Comparison of ENCODE assay signal across 8 cellular contexts in genomic region chr15:40762919-40763800, GRCh38. TPM values are rescaled to one million over a fixed set of nuclear protein-coding genes. Genes with fewer than 3 reads are reported as not detected.
DNase-seq lines count a peak whose midpoint lies in the region; ATAC-seq and TF ChIP-seq lines count a peak whose summit lies in the region.

No MANE protein-coding gene starts in this region.

- POLR2A ChIA-PET in A673 (lab: Charles Lee; ENCODE audit: low non-redundant PET) = no interaction called here

- peak overlapping the region; percentile 55 for H3K9ac ChIP-seq in endocrine pancreas (ENCODE audit: control insufficient read depth, insufficient read depth, low read length)

- H3K4me1 Mint-ChIP-seq in type B pancreatic cell (ENCODE audit: unreplicated experiment) = peaks cover 14% of the 10 kb centered on the region

- H3K4me1 ChIP-seq in A673 (ENCODE audit: insufficient read depth, low read length, poor library complexity, severe bottlenecking) (peaks cover 34% of the 10 kb centered on the region), endocrine pancreas (ENCODE audit: control insufficient read depth, insufficient read depth, low read length) (no peaks in the 10 kb centered on the region), mucosa of descending colon (ENCODE audit: low read depth) (peaks cover 31% of the 10 kb centered on the region)

- peak overlapping the region; percentile 45 for H3K4me3 ChIP-seq in A673 (ENCODE audit: low read depth, low read length, poor library complexity, severe bottlenecking)
- H3K4me3 ChIP-seq in endocrine pancreas (ENCODE audit: control insufficient read depth, insufficient read depth, low read length) = peak overlapping the region; percentile 19
- H3K4me3 ChIP-seq in mucosa of descending colon = peak overlapping the region; percentile 12

- no TSS peak for BruUV-seq in A673 (replicated peaks; lab: Mats Ljungman, UMichigan)

- CTCF ChIA-PET in A673 (lab: Charles Lee) = interaction anchor here (0.7 to 0.9 kb wide), 2 partner anchors 20 to 96 kb away, joined by 3 to 5 read pairs; no protein-coding TSS in a partner anchor

- no peaks in the 10 kb centered on the region for H3K9me3 Mint-ChIP-seq in type B pancreatic cell

- peak overlapping the region; percentile 66 for H3K27ac ChIP-seq in A673 (ENCODE audit: low read depth, low read length, poor library complexity, severe bottlenecking)

- no peaks in the 10 kb centered on the region for H3K36me3 Mint-ChIP-seq in type B pancreatic cell

- H3K27me3 ChIP-seq in A673 (replicated peaks; ENCODE audit: insufficient read depth, low read depth, low read length, poor library complexity) (no peaks in the 10 kb centered on the region), endocrine pancreas (ENCODE audit: control insufficient read depth, insufficient read depth, low read length) (no peaks in the 10 kb centered on the region)

- DNase-seq in A673 (ENCODE audit: low spot score) (peak; percentile 71), GM19238 (ENCODE audit: insufficient read length, low spot score) (peak; percentile 46), NCI-H146 (lab: John Stamatoyannopoulos, UW) (peak; percentile 86), mucosa of descending colon (peak; percentile 87 to 90 (median 88)), type B pancreatic cell (ENCODE audit: extremely low spot score, unreplicated experiment) (no peak)
- DNase-seq in activated CD4-positive, alpha-beta T cell treated with anti-CD3 and anti-CD28 coated beads, Interleukin-2, amount 50 U/mL, for 1 hour = peak; percentile 36

- intact Hi-C loops in A673 (cut with micrococcal nuclease; ENCODE audit: unreplicated experiment) (no loop called here), mucosa of descending colon (cut with DNase I, micrococcal nuclease) (no loop called here)

- peaks cover 2% of the 10 kb centered on the region for H3K27me3 Mint-ChIP-seq in type B pancreatic cell

- peak; percentile 53 for ATAC-seq in mucosa of descending colon
- no peak for ATAC-seq in HG02973 (IDR thresholded peaks at IDR 0.05; ENCODE audit: unreplicated experiment)

- TF ChIP-seq CTCF in A673 (conservative IDR thresholded peaks at IDR 0.05; ENCODE audit: low read depth, low read length) (no peak), mucosa of descending colon (IDR thresholded peaks at IDR 0.05) (no peak), type B pancreatic cell (conservative IDR thresholded peaks at IDR 0.05) (no peak)

- H3K27ac Mint-ChIP-seq in type B pancreatic cell = peak overlapping the region; percentile 92

- H3K9me3 ChIP-seq in A673 (ENCODE audit: low read depth, low read length, poor library complexity, severe bottlenecking) = no peaks in the 10 kb centered on the region
- no peaks in the 10 kb centered on the region for H3K9me3 ChIP-seq in endocrine pancreas (ENCODE audit: control insufficient read depth, low read length)
- no peaks in the 10 kb centered on the region for H3K9me3 ChIP-seq in mucosa of descending colon

- H3K36me3 ChIP-seq in A673 (ENCODE audit: insufficient read depth, low read length, poor library complexity, severe bottlenecking) (peaks cover 4% of the 10 kb centered on the region), endocrine pancreas (ENCODE audit: control insufficient read depth, insufficient read depth, low read length) (peaks cover 2% of the 10 kb centered on the region), mucosa of descending colon (ENCODE audit: low read depth) (no peaks in the 10 kb centered on the region)

- H3K4me3 Mint-ChIP-seq in type B pancreatic cell = peak overlapping the region; percentile 87

RNA-seq across cellular contexts. Expression of gene GCHFR, which starts 0.7 kb away (rescaled TPM):
- total RNA-seq in A673 (2021) (7.1 and 10.8 TPM in 2 replicates), mucosa of descending colon (10 to 100 TPM; 12.0 to 25.5 (median 18.2) TPM), type B pancreatic cell (ENCODE audit: low replicate concordance) (23.3 and 23.5 TPM in 2 replicates)

RNA-seq across cellular contexts. Expression of gene C15orf62, which starts 6.6 kb away (rescaled TPM):
- total RNA-seq in A673 (2021) (0.33 and 0.62 TPM in 2 replicates), mucosa of descending colon (under 1 TPM; 0.32 to 0.63 (median 0.35) TPM), type B pancreatic cell (ENCODE audit: low replicate concordance) (1.1 and 1.3 TPM in 2 replicates)

RNA-seq across cellular contexts. Expression of gene RMDN3, which starts 8.1 kb away (rescaled TPM):
- 50.8 and 50.9 TPM in 2 replicates for total RNA-seq in A673 (2021)
- total RNA-seq in mucosa of descending colon = 10 to 100 TPM; 30.1 to 38.4 (median 37.8) TPM
- total RNA-seq in type B pancreatic cell (ENCODE audit: low replicate concordance) = 30.4 and 32.0 TPM in 2 replicates

RNA-seq across cellular contexts. Expression of gene ZFYVE19, which starts 43.7 kb away (rescaled TPM):
- total RNA-seq in A673 (2021) (26.4 and 27.1 TPM in 2 replicates), mucosa of descending colon (10 to 100 TPM; 22.2 to 37.5 (median 36.5) TPM), type B pancreatic cell (ENCODE audit: low replicate concordance) (31.6 and 45.0 TPM in 2 replicates)

RNA-seq across cellular contexts. Expression of gene DNAJC17, which starts 44.1 kb away (rescaled TPM):
- total RNA-seq in A673 (2021) (34.5 and 37.1 TPM in 2 replicates), mucosa of descending colon (10 to 100 TPM; 29.6 to 47.6 (median 36.5) TPM), type B pancreatic cell (ENCODE audit: low replicate concordance) (23.7 and 38.3 TPM in 2 replicates)
